3 cellular contexts compared by ENCODE assay signal in the genomic region with DNA sequence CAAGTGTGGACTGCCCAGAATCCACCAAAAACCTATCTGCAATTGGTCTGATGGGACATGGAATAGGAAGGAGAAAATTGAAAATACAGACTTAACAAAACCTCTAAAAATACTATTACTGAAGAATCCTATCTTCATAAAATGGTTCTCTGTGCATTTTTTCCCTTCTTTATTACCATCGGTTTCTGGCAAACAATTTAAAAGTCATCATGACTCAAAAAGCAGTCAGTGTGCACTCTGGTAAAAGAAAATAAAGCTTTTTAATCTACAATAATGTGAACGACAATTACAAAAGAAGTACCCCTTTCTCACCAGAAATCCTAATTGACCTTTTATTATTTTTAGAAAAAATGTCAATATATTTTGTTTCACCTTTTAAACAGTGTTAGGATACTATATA.
TF ChIP-seq lines count a peak whose summit lies in the region.

No MANE protein-coding gene starts in this region.

TF ChIP-seq in SK-N-SH, 30 proteins besides CTCF, POLR2A, EP300 and RAD21 (continued from another document):
- TF ChIP-seq CHD2 (IDR thresholded peaks at IDR 0.05; ENCODE audit: low read length, partially characterized antibody) = no peak
- TF ChIP-seq TEAD4 (IDR thresholded peaks at IDR 0.05; ENCODE audit: borderline replicate concordance, insufficient read depth) = no peak
- no peak for TF ChIP-seq GABPA (IDR thresholded peaks at IDR 0.05; ENCODE audit: low read depth)

TF ChIP-seq in SK-N-SH treated with all-trans-retinoic acid at 6 μM for 48 hours, 23 proteins besides CTCF, POLR2A, EP300 and RAD21:
- TF ChIP-seq, protein P1, sequence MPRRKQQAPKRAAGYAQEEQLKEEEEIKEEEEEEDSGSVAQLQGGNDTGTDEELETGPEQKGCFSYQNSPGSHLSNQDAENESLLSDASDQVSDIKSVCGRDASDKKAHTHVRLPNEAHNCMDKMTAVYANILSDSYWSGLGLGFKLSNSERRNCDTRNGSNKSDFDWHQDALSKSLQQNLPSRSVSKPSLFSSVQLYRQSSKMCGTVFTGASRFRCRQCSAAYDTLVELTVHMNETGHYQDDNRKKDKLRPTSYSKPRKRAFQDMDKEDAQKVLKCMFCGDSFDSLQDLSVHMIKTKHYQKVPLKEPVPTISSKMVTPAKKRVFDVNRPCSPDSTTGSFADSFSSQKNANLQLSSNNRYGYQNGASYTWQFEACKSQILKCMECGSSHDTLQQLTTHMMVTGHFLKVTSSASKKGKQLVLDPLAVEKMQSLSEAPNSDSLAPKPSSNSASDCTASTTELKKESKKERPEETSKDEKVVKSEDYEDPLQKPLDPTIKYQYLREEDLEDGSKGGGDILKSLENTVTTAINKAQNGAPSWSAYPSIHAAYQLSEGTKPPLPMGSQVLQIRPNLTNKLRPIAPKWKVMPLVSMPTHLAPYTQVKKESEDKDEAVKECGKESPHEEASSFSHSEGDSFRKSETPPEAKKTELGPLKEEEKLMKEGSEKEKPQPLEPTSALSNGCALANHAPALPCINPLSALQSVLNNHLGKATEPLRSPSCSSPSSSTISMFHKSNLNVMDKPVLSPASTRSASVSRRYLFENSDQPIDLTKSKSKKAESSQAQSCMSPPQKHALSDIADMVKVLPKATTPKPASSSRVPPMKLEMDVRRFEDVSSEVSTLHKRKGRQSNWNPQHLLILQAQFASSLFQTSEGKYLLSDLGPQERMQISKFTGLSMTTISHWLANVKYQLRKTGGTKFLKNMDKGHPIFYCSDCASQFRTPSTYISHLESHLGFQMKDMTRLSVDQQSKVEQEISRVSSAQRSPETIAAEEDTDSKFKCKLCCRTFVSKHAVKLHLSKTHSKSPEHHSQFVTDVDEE (CRISPR knock-in tag; IDR thresholded peaks at IDR 0.05) = no peak
- TF ChIP-seq CREB5 (CRISPR knock-in tag; IDR thresholded peaks at IDR 0.05; ENCODE audit: low read depth) = no peak
- no peak for TF ChIP-seq CSDC2 (CRISPR knock-in tag; IDR thresholded peaks at IDR 0.05)
- no peak for TF ChIP-seq PPARA (CRISPR knock-in tag; IDR thresholded peaks at IDR 0.05; ENCODE audit: borderline replicate concordance)
- TF ChIP-seq ZC3H10 (CRISPR knock-in tag; IDR thresholded peaks at IDR 0.05) = no peak
- no peak for TF ChIP-seq POU6F1 (CRISPR knock-in tag; IDR thresholded peaks at IDR 0.05; ENCODE audit: borderline replicate concordance, low read depth)
- TF ChIP-seq OSR1 (CRISPR knock-in tag; IDR thresholded peaks at IDR 0.05) = no peak

TF ChIP-seq in K562, 482 proteins besides CTCF, POLR2A, EP300 and RAD21 (continued from another document):
- no peak for TF ChIP-seq RNF219 (CRISPR knock-in tag; IDR thresholded peaks at IDR 0.05)
- TF ChIP-seq POU5F1 (IDR thresholded peaks at IDR 0.05; ENCODE audit: borderline replicate concordance, low read depth, low read length, partially characterized antibody) = no peak
- no peak for TF ChIP-seq DACH1 (IDR thresholded peaks at IDR 0.05; ENCODE audit: partially characterized antibody)
- TF ChIP-seq ELF4 (CRISPR knock-in tag; IDR thresholded peaks at IDR 0.05) = no peak
- TF ChIP-seq HDAC2 (IDR thresholded peaks at IDR 0.05) = no peak
- no peak for TF ChIP-seq ZFX (CRISPR knock-in tag; IDR thresholded peaks at IDR 0.05)
- no peak for TF ChIP-seq NUFIP1 (IDR thresholded peaks at IDR 0.05; ENCODE audit: partially characterized antibody)
- TF ChIP-seq, protein P2, sequence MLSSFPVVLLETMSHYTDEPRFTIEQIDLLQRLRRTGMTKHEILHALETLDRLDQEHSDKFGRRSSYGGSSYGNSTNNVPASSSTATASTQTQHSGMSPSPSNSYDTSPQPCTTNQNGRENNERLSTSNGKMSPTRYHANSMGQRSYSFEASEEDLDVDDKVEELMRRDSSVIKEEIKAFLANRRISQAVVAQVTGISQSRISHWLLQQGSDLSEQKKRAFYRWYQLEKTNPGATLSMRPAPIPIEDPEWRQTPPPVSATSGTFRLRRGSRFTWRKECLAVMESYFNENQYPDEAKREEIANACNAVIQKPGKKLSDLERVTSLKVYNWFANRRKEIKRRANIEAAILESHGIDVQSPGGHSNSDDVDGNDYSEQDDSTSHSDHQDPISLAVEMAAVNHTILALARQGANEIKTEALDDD (IDR thresholded peaks at IDR 0.05) = no peak
- no peak for TF ChIP-seq ZC3H4 (CRISPR knock-in tag; IDR thresholded peaks at IDR 0.05; ENCODE audit: borderline replicate concordance)
- TF ChIP-seq ZNF224 (CRISPR knock-in tag; IDR thresholded peaks at IDR 0.05) = no peak
